1 cellular context compared by ENCODE assay signal in genomic region chr10:70814126-70814525, GRCh38.
TF ChIP-seq lines count a peak whose summit lies in the region.

No MANE protein-coding gene starts in this region.

TF ChIP-seq in HepG2, 621 proteins besides CTCF, POLR2A, EP300 and RAD21:
- TF ChIP-seq CENPT (CRISPR knock-in tag; IDR thresholded peaks at IDR 0.05; ENCODE audit: low read depth) (no peak), WIZ (CRISPR knock-in tag; IDR thresholded peaks at IDR 0.05) (no peak), ZSCAN9 (CRISPR knock-in tag; IDR thresholded peaks at IDR 0.05; ENCODE audit: borderline replicate concordance) (no peak)
